Comparison of ENCODE assay signal across 20 cellular contexts in the genomic region with DNA sequence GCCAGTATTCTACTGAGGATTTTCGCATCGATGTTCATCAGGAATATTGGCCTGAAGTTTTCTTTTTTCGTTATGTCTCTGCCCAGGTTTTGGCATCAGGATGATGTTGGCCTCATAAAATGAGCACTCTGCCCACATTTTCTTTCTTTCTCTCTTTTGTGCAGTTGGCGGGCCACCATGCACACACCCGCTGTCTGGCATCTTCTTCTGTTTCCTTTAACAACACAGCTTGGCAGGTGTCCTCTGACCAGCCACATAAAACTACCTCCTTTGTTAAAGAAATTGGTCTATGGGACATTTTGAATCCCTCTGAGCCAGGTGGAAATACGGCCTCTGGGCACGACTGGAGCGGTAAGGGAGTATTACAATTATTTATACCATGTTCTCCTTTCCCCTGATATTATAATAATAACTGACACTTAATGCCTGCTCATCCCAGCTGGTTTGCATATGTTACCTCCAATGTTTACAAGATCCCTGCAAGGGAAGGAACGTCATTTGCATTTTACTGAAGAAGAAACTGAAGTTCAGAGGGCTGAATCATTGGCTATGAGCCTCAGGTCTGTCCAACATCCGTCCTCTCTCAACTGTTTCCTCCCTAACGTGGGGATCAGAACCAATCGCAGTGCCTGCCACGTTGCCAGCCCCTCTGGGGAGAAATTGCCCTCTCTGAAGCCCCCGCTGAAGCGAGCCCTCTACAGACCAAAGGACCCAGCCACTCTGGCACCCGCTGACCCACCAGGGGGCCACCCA.
DNase-seq lines count a peak whose midpoint lies in the region; ATAC-seq and TF ChIP-seq lines count a peak whose summit lies in the region.
"Had no signal": no experiment of that assay in that cellular context is flagged by ENCODE, and none has a peak within 500 bp of the region (broad histone marks: within the 10 kb centered on the region; RNA-seq: fewer than 3 reads in every experiment).

No MANE protein-coding gene starts in this region.

- H3K36me3 Mint-ChIP-seq in endothelial cell (ENCODE audit: low read depth, unreplicated experiment), result peaks cover 9% of the 10 kb centered on the region

- DNase-seq in NCI-H146 (lab: John Stamatoyannopoulos, UW) (peak; percentile 40), NCI-H146 treated with DMSO at 0.1 percent for 48 hours (lab: John Stamatoyannopoulos, UW; ENCODE audit: unreplicated experiment) (no peak), NCI-H526 (lab: John Stamatoyannopoulos, UW) (peak; percentile 97 to 98), fibroblast of gingiva (ENCODE audit: low read depth) (peak; percentile 37), sciatic nerve (ENCODE audit: low spot score) (peak; percentile 26), NCI-H2029 treated with DMSO at 0.1 percent for 48 hours (lab: John Stamatoyannopoulos, UW) (no peak), SK-N-DZ (ENCODE audit: low spot score) (no peak), endothelial cell (ENCODE audit: low spot score) (no peak)
- DNase-seq: 8988T; Calu3; CD4-positive, alpha-beta memory T cell; DMS53; Karpas-422; NCI-H1436 treated with DMSO at 0.1 percent for 48 hours; NCI-H2107; NCI-H226; NCI-H524 treated with DMSO at 0.1 percent for 48 hours; NK-92 treated with Interleukin-12 subunit alpha and Interleukin-12 subunit beta, amount 100 ng/mL, for 24 hours; OCI-M1; RPMI8226 had no signal

- ATAC-seq in sciatic nerve, result no peak

- H3K27ac Mint-ChIP-seq in endothelial cell (ENCODE audit: unreplicated experiment), result no peak overlapping the region
- H3K27ac Mint-ChIP-seq: CD4-positive, alpha-beta memory T cell had no signal

- no peak overlapping the region for H3K4me3 Mint-ChIP-seq in endothelial cell (ENCODE audit: unreplicated experiment)
- H3K4me3 Mint-ChIP-seq: CD4-positive, alpha-beta memory T cell had no signal

- H3K4me1 Mint-ChIP-seq in endothelial cell (ENCODE audit: unreplicated experiment), result no peaks in the 10 kb centered on the region
- H3K4me1 Mint-ChIP-seq: CD4-positive, alpha-beta memory T cell had no signal

- H3K27me3 Mint-ChIP-seq in endothelial cell (ENCODE audit: unreplicated experiment), result peaks cover 8% of the 10 kb centered on the region

- intact Hi-C loops in sciatic nerve (cut with DNase I), result no loop called here

- H3K9me3 Mint-ChIP-seq in endothelial cell (ENCODE audit: unreplicated experiment), result peaks cover 37% of the 10 kb centered on the region

- TF ChIP-seq CTCF in endothelial cell (IDR thresholded peaks at IDR 0.05; ENCODE audit: unreplicated experiment), result no peak

Comparison
In these comparisons a context has a peak if more than half of its experiments do, and no peak if none do; other contexts are left out.
1. DNase-seq: peak in NCI-H146 (single experiment), NCI-H526 (2 of 2), fibroblast of gingiva (single experiment) and sciatic nerve (single experiment); none in NCI-H146 treated with DMSO at 0.1 percent for 48 hours (single experiment), NCI-H2029 treated with DMSO at 0.1 percent for 48 hours (single experiment), SK-N-DZ (single experiment) and endothelial cell (single experiment).